8 cellular contexts compared by ENCODE assay signal in the genomic region with DNA sequence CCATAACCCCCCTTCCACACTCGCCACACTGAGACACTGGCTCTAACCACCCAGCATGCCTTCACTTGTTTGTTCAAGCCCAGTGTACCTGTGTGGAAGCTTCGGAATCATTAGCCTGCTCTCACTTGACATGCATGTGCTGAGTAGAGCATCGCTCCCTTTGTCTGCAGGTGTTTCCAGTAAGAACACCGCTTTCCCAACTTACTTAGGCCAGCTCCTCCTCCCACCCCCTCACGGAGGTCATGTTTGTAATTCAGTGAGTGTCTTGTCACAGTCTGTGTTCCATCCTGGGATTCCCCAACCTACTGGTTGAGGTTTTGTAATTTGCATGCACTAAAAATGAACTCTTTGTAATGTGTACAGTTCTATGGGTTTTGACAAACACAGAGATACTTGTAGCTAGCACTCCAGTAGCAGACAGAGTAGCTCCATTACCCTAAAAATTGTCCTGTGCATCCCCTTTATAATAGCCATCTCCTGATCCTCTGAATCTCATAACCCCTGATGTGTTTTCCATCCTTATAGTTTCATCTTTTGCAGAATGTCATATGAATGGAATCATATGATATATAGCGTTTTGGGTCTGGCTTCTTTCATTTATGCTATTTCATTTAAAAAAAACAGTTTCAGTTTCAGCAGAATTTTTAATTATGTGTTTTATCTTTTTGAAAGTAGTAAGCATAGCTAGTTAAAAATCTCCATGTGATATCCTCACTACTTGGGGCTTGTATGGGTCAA.
DNase-seq lines count a peak whose midpoint lies in the region; ATAC-seq and TF ChIP-seq lines count a peak whose summit lies in the region.

No MANE protein-coding gene starts in this region.

- ATAC-seq in GM18861 (IDR thresholded peaks at IDR 0.05; ENCODE audit: unreplicated experiment) (peak; percentile 97), HG02759 (IDR thresholded peaks at IDR 0.05; ENCODE audit: unreplicated experiment) (peak; percentile 95), T-cell (replicated peaks in 1 of 4) (peak in 3 of 4 experiments; percentile 46 to 95 (median 63)), memory B cell (ENCODE audit: low read depth) (peak; percentile 98), omental fat pad (ENCODE audit: low FRiP score) (no peak), heart right ventricle (no peak)

- H3K4me3 ChIP-seq in heart right ventricle = no peak overlapping the region

- no peaks in the 10 kb centered on the region for H3K36me3 ChIP-seq in heart right ventricle

- peaks cover 15 to 32% (median 18%) of the 10 kb centered on the region in 3 donors for H3K4me1 Mint-ChIP-seq in T-cell
- peaks cover 19% of the 10 kb centered on the region for H3K4me1 Mint-ChIP-seq in memory B cell

- H3K4me1 ChIP-seq in heart right ventricle = peaks cover 0 to 4% (median 0%) of the 10 kb centered on the region in 9 donors

- H3K27ac Mint-ChIP-seq in T-cell (peak overlapping the region; percentile 35 to 57), memory B cell (peak overlapping the region; percentile 79)

- no peak for TF ChIP-seq CTCF in omental fat pad (IDR thresholded peaks at IDR 0.05)
- no peak for TF ChIP-seq CTCF in heart right ventricle (IDR thresholded peaks at IDR 0.05)

- DNase-seq in T-cell = peak in 1 of 34 experiments; percentile 7
- DNase-seq in memory B cell (ENCODE audit: low spot score in 2 of 2) = peak in 1 of 2 donors; percentile 53
- DNase-seq in omental fat pad (ENCODE audit: low spot score) = no peak
- DNase-seq in NCI-H2196 treated with DMSO at 0.1 percent for 48 hours (lab: John Stamatoyannopoulos, UW; ENCODE audit: unreplicated experiment) = no peak
- no peak for DNase-seq in DMS 273 treated with DMSO at 0.1 percent for 48 hours (lab: John Stamatoyannopoulos, UW)
- DNase-seq in heart right ventricle = no peak

- CTCF ChIA-PET in T-cell (lab: Charles Lee) = interaction anchor here (0.7 to 1.3 kb wide), 3 partner anchors 9 to 94 kb away, joined by 3 to 5 read pairs (median 3); no protein-coding TSS in a partner anchor

- H3K27me3 ChIP-seq in heart right ventricle = no peaks in the 10 kb centered on the region

- intact Hi-C loops in heart right ventricle (cut with DNase I) = no loop called here

- H3K27me3 Mint-ChIP-seq in T-cell = no peaks in the 10 kb centered on the region
- no peaks in the 10 kb centered on the region for H3K27me3 Mint-ChIP-seq in memory B cell

- POLR2A ChIA-PET in T-cell (lab: Charles Lee) = no interaction called here

- 86 to 87% methylated on average over 6 of the region's 6 CpGs for WGBS in heart right ventricle, 2 donors

- H3K9me3 Mint-ChIP-seq in T-cell (peaks cover 0 to 6% (median 5%) of the 10 kb centered on the region in 3 donors), memory B cell (peaks cover 4% of the 10 kb centered on the region)

- H3K27ac ChIP-seq in heart right ventricle = no peak overlapping the region

- H3K36me3 Mint-ChIP-seq in T-cell = peaks cover 5% of the 10 kb centered on the region
- peaks cover 2% of the 10 kb centered on the region for H3K36me3 Mint-ChIP-seq in memory B cell

- H3K9me3 ChIP-seq in heart right ventricle = peaks cover 0 to 12% (median 0%) of the 10 kb centered on the region in 11 donors

- H3K4me3 Mint-ChIP-seq in T-cell (peak overlapping the region in 1 of 3 donors; percentile 8), memory B cell (peak overlapping the region; percentile 63)

Comparison
In these comparisons a context has a peak if more than half of its experiments do, and no peak if none do; other contexts are left out.
1. ATAC-seq: peak in GM18861 (single experiment), HG02759 (single experiment), T-cell (3 of 4) and memory B cell (single experiment); none in omental fat pad (single experiment) and heart right ventricle (0 of 8).